1 cellular context compared by ENCODE assay signal in genomic region chr10:51524041-51524440, GRCh38.
TF ChIP-seq lines count a peak whose summit lies in the region.

No MANE protein-coding gene starts in this region.

TF ChIP-seq in IMR-90, 13 proteins besides CTCF, POLR2A, EP300 and RAD21 (continued from another document):
- TF ChIP-seq USF2 (IDR thresholded peaks at IDR 0.05; ENCODE audit: low read depth, low read length) (no peak), MAZ (IDR thresholded peaks at IDR 0.05; ENCODE audit: borderline replicate concordance, low read depth, low read length) (no peak), CHD1 (IDR thresholded peaks at IDR 0.05; ENCODE audit: low read depth, low read length) (no peak)
TF ChIP-seq in IMR-90: peak in this region for 1.
